In genomic region chr16:55126456-55126855, GRCh38 we compare ENCODE assay signal across 25 cellular contexts.
DNase-seq lines count a peak whose midpoint lies in the region; ATAC-seq, FAIRE-seq and TF ChIP-seq lines count a peak whose summit lies in the region.
"Had no signal": no experiment of that assay in that cellular context is flagged by ENCODE, and none has a peak within 500 bp of the region (broad histone marks: within the 10 kb centered on the region; RNA-seq: fewer than 3 reads in every experiment).

No MANE protein-coding gene starts in this region.

- H2AFZ ChIP-seq in H1 (ENCODE audit: low read length) (no peak overlapping the region), neuronal stem cell (ENCODE audit: low read length) (no peak overlapping the region)

- no peak for TF ChIP-seq CTCF in GM06990 (IDR thresholded peaks at IDR 0.05; ENCODE audit: insufficient read depth, low read length, poor library complexity, severe bottlenecking)
- TF ChIP-seq CTCF in H1 (IDR thresholded peaks at IDR 0.05; ENCODE audit: control extremely low read depth in 1 of 3, insufficient read depth in 1 of 3, low read depth in 1 of 3, low read length in 3 of 3) = no peak
- no peak for TF ChIP-seq CTCF in right lobe of liver (IDR thresholded peaks at IDR 0.05)

- H2AK5ac ChIP-seq in H1 (ENCODE audit: low read depth, low read length) (no peak overlapping the region), neuronal stem cell (ENCODE audit: low read depth, low read length) (no peak overlapping the region)

- H3K4me3 ChIP-seq in BLaER1 (no peak overlapping the region), GM06990 (replicated peaks; ENCODE audit: low read depth, low read length) (no peak overlapping the region), H1 (ENCODE audit: extremely low read depth in 1 of 4, insufficient read depth in 2 of 4, low read depth in 3 of 4, low read length in 4 of 4) (no peak overlapping the region), neuronal stem cell (ENCODE audit: low read length in 2 of 2) (no peak overlapping the region), right lobe of liver (no peak overlapping the region)
- H3K4me3 ChIP-seq: SK-N-MC had no signal

- H4K20me1 ChIP-seq in BLaER1 = peaks cover 6% of the 10 kb centered on the region
- no peaks in the 10 kb centered on the region for H4K20me1 ChIP-seq in H1 (replicated peaks in 1 of 2; ENCODE audit: control insufficient read depth in 1 of 2, insufficient read depth in 2 of 2, low read length in 2 of 2)

- H4K5ac ChIP-seq in H1 (ENCODE audit: insufficient read length, low read depth, low read length) = no peak overlapping the region

- H3K9ac ChIP-seq in BLaER1 (no peak overlapping the region), H1 (replicated peaks in 1 of 4; ENCODE audit: extremely low read depth in 1 of 4, low read depth in 3 of 4, low read length in 3 of 4) (no peak overlapping the region), neuronal stem cell (ENCODE audit: low read depth, low read length, poor library complexity) (no peak overlapping the region)

- H2BK12ac ChIP-seq in H1 (ENCODE audit: low read depth, low read length) (no peak overlapping the region), neuronal stem cell (ENCODE audit: low read length) (no peak overlapping the region)

- FAIRE-seq in H1 (lab: Jason Lieb, UNC) (no peak), RCC 7860 (lab: Jason Lieb, UNC) (no peak)
- FAIRE-seq: A204.1, GM12891, GM18507 had no signal

- H2BK15ac ChIP-seq in H1 (ENCODE audit: low read length) = no peak overlapping the region
- no peak overlapping the region for H2BK15ac ChIP-seq in neuronal stem cell (ENCODE audit: low read length)

- H3K56ac ChIP-seq in H1 (replicated peaks; ENCODE audit: insufficient read length, low read depth, low read length) = no peak overlapping the region

- no peak for TF ChIP-seq EP300 in H1 (IDR thresholded peaks at IDR 0.05; ENCODE audit: borderline replicate concordance in 1 of 2, low read depth in 2 of 2, low read length in 2 of 2)

- H3K23ac ChIP-seq in H1 (ENCODE audit: insufficient read length) (no peak overlapping the region), neuronal stem cell (ENCODE audit: low read depth, low read length, poor library complexity) (no peak overlapping the region)

- POLR2A ChIA-PET in H1 (lab: Charles Lee; ENCODE audit: partially characterized antibody) = no interaction called here

- H2BK5ac ChIP-seq in H1 (ENCODE audit: low read depth, low read length) (no peak overlapping the region), neuronal stem cell (ENCODE audit: low read length) (no peak overlapping the region)

- H3K14ac ChIP-seq in H1 (ENCODE audit: insufficient read length) (no peak overlapping the region), neuronal stem cell (ENCODE audit: low read length) (no peak overlapping the region)

- H3K4ac ChIP-seq in H1 (replicated peaks; ENCODE audit: insufficient read length, low read depth, low read length) (no peak overlapping the region), neuronal stem cell (ENCODE audit: low read length) (no peak overlapping the region)

- no peak overlapping the region for H2BK20ac ChIP-seq in H1 (ENCODE audit: low read length)

- no peak overlapping the region for H3K27ac ChIP-seq in BLaER1
- no peak overlapping the region for H3K27ac ChIP-seq in H1 (ENCODE audit: low read depth, low read length)
- no peak overlapping the region for H3K27ac ChIP-seq in neuronal stem cell (replicated peaks; ENCODE audit: low read length)
- no peak overlapping the region for H3K27ac ChIP-seq in right lobe of liver
- H3K27ac ChIP-seq: SK-N-MC had no signal

- H3K18ac ChIP-seq in H1 (ENCODE audit: extremely low read depth, low read length) = no peak overlapping the region
- peak overlapping the region; percentile 74 for H3K18ac ChIP-seq in neuronal stem cell (ENCODE audit: low read length)

- CTCF ChIA-PET in H1 (lab: Charles Lee; ENCODE audit: partially characterized antibody) = no interaction called here

- ATAC-seq in right lobe of liver = no peak
- ATAC-seq: T-helper 17 cell had no signal

- no peak for TF ChIP-seq POLR2A in H1 (IDR thresholded peaks at IDR 0.05; ENCODE audit: control extremely low read depth in 1 of 2, low read depth in 2 of 2, low read length in 2 of 2)
- no peak for TF ChIP-seq POLR2A in right lobe of liver (IDR thresholded peaks at IDR 0.05)

- H4K91ac ChIP-seq in H1 (replicated peaks; ENCODE audit: insufficient read length, low read length) = no peak overlapping the region
- H4K91ac ChIP-seq in neuronal stem cell (ENCODE audit: low read depth, low read length, poor library complexity) = no peak overlapping the region

- peak overlapping the region; percentile 60 for H4K8ac ChIP-seq in H1 (ENCODE audit: extremely low read depth, insufficient read depth, low read length)
- H4K8ac ChIP-seq in neuronal stem cell (ENCODE audit: low read depth, low read length) = no peak overlapping the region

- peak overlapping the region; percentile 88 for H3K4me2 ChIP-seq in BLaER1
- no peak overlapping the region for H3K4me2 ChIP-seq in H1 (ENCODE audit: insufficient read depth in 1 of 2, low read depth in 2 of 2, low read length in 2 of 2)
- no peak overlapping the region for H3K4me2 ChIP-seq in neuronal stem cell (ENCODE audit: insufficient read depth, low read length, poor library complexity, severe bottlenecking)

- no peak for TF ChIP-seq RAD21 in H1 (IDR thresholded peaks at IDR 0.05 in 1 of 2, conservative IDR thresholded peaks at IDR 0.05 in 1 of 2; ENCODE audit: low read depth in 2 of 2, low read length in 2 of 2)

- H3K4me1 ChIP-seq in BLaER1 = peaks cover 62% of the 10 kb centered on the region
- no peaks in the 10 kb centered on the region for H3K4me1 ChIP-seq in H1 (replicated peaks in 1 of 4; ENCODE audit: control insufficient read depth in 3 of 4, insufficient read depth in 4 of 4, low read length in 3 of 4)
- no peaks in the 10 kb centered on the region for H3K4me1 ChIP-seq in neuronal stem cell (ENCODE audit: control insufficient read depth in 2 of 2, insufficient read depth in 1 of 2, low read depth in 1 of 2, low read length in 2 of 2)
- H3K4me1 ChIP-seq in right lobe of liver = no peaks in the 10 kb centered on the region
- H3K4me1 ChIP-seq: BE2C had no signal

- H3K79me1 ChIP-seq in H1 (ENCODE audit: low read depth, low read length) (no peaks in the 10 kb centered on the region), neuronal stem cell (ENCODE audit: low read depth, low read length) (no peaks in the 10 kb centered on the region)

- no peaks in the 10 kb centered on the region for H3K23me2 ChIP-seq in H1 (ENCODE audit: low read depth, low read length)

- intact Hi-C loops in right lobe of liver (cut with DNase I) = no loop called here

- no peak overlapping the region for H2BK120ac ChIP-seq in H1 (replicated peaks; ENCODE audit: low read depth, low read length)
- H2BK120ac ChIP-seq in neuronal stem cell (ENCODE audit: low read depth, low read length) = peak overlapping the region; percentile 32

- DNase-seq in GM06990 (ENCODE audit: extremely low read depth, insufficient read length) (peak; percentile 10), H1 (ENCODE audit: low read depth in 1 of 2, low spot score in 2 of 2) (no peak), neuronal stem cell (ENCODE audit: low spot score) (no peak), NCI-H1105 treated with DMSO at 0.1 percent for 48 hours (lab: John Stamatoyannopoulos, UW) (no peak), right lobe of liver (no peak), RCC 7860 (ENCODE audit: low spot score) (no peak)
- DNase-seq: BE2C; CD4-positive, alpha-beta T cell; DMS53; KG1; MV-4-11; NCI-H1417; NCI-H1694 treated with DMSO at 0.1 percent for 48 hours; NCI-H2081 treated with DMSO at 0.1 percent for 48 hours; NCI-H446 treated with DMSO at 0.1 percent for 48 hours; NCI-H526 treated with DMSO at 0.1 percent for 48 hours; RPMI8226; SHP77; SW 1271; T-helper 17 cell had no signal

- no peaks in the 10 kb centered on the region for H3K36me3 ChIP-seq in BLaER1
- no peaks in the 10 kb centered on the region for H3K36me3 ChIP-seq in GM06990 (ENCODE audit: control insufficient read depth, insufficient read depth, low read length)
- no peaks in the 10 kb centered on the region for H3K36me3 ChIP-seq in H1 (ENCODE audit: control insufficient read depth in 2 of 4, insufficient read depth in 4 of 4, low read length in 3 of 4)
- H3K36me3 ChIP-seq in neuronal stem cell (replicated peaks in 1 of 2; ENCODE audit: control insufficient read depth in 2 of 2, insufficient read depth in 2 of 2, low read length in 2 of 2) = no peaks in the 10 kb centered on the region
- H3K36me3 ChIP-seq in right lobe of liver = no peaks in the 10 kb centered on the region
- H3K36me3 ChIP-seq: BE2C had no signal

- 87% methylated on average over 8 of the region's 8 CpGs; no CpG with 5 or more reads in 1 of the 2 experiments for WGBS in H1 (ENCODE audit: extremely low coverage in 1 of 2, insufficient coverage in 1 of 2, insufficient read length in 1 of 2, insufficient replicate concordance in 2 of 2, low coverage in 1 of 2, low lambda C conversion rate in 2 of 2, missing lambda C conversion rate in 1 of 2), 2 experiments
- no CpG with 5 or more reads among the region's 8 CpGs for WGBS in neuronal stem cell (ENCODE audit: extremely low coverage in 2 of 2, insufficient read length in 2 of 2, insufficient replicate concordance in 1 of 2), 2 donors
- 63% methylated on average over 7 of the region's 8 CpGs for whole genome bisulfite sequencing in right lobe of liver (ENCODE audit: insufficient coverage, low coverage, low lambda C conversion rate, missing lambda C conversion rate)

- H3K9me3 ChIP-seq in BLaER1 (peaks cover 12% of the 10 kb centered on the region), H1 (ENCODE audit: insufficient read depth in 2 of 2, low read depth in 1 of 2, low read length in 1 of 2) (no peaks in the 10 kb centered on the region), neuronal stem cell (replicated peaks in 1 of 2; ENCODE audit: control insufficient read depth in 2 of 2, insufficient read depth in 1 of 2, low read depth in 1 of 2, low read length in 2 of 2) (peaks cover 0 to 2% of the 10 kb centered on the region in 2 donors), right lobe of liver (no peaks in the 10 kb centered on the region)
- H3K9me3 ChIP-seq: BE2C had no signal

- H3K27me3 ChIP-seq in BLaER1 (no peaks in the 10 kb centered on the region; the same call in 1 of the 2 replicates), GM06990 (replicated peaks; ENCODE audit: control insufficient read depth, insufficient read depth, low read length) (no peaks in the 10 kb centered on the region), H1 (replicated peaks in 1 of 4; ENCODE audit: control insufficient read depth in 3 of 4, extremely low read depth in 1 of 4, insufficient read depth in 3 of 4, low read length in 3 of 4) (no peaks in the 10 kb centered on the region), neuronal stem cell (ENCODE audit: control insufficient read depth in 3 of 3, insufficient read depth in 3 of 3, low read depth in 1 of 3, low read length in 3 of 3) (no peaks in the 10 kb centered on the region), right lobe of liver (no peaks in the 10 kb centered on the region)
- H3K27me3 ChIP-seq: BE2C had no signal

- H3K79me2 ChIP-seq in H1 (ENCODE audit: control insufficient read depth in 1 of 2, insufficient read depth in 2 of 2, low read length in 2 of 2) = no peaks in the 10 kb centered on the region

TF ChIP-seq in H1, 55 proteins besides CTCF, POLR2A, EP300 and RAD21 (continues in another document):
- TF ChIP-seq ATF3 (IDR thresholded peaks at IDR 0.05; ENCODE audit: insufficient read depth, low read depth, low read length) = no peak
